Comparison of ENCODE assay signal across 9 cellular contexts in genomic region chr18:2978626-2979025, GRCh38. TPM values are rescaled to one million over a fixed set of nuclear protein-coding genes. Genes with fewer than 3 reads are reported as not detected.
DNase-seq lines count a peak whose midpoint lies in the region; ATAC-seq lines count a peak whose summit lies in the region.
"Had no signal": no experiment of that assay in that cellular context is flagged by ENCODE, and none has a peak within 500 bp of the region (broad histone marks: within the 10 kb centered on the region; RNA-seq: fewer than 3 reads in every experiment).

No MANE protein-coding gene starts in this region.

- H3K9ac ChIP-seq in mesenchymal stem cell (ENCODE audit: low read length) = peak overlapping the region; percentile 88

- peaks cover 24% of the 10 kb centered on the region for H3K4me1 ChIP-seq in mesenchymal stem cell (ENCODE audit: control insufficient read depth, insufficient read depth, low read depth, low read length)

- H2BK12ac ChIP-seq in mesenchymal stem cell (ENCODE audit: low read length in 2 of 2) = peak overlapping the region; percentile 84 to 91

- no peak overlapping the region for H2AFZ ChIP-seq in mesenchymal stem cell (ENCODE audit: low read depth, low read length)

- peak overlapping the region; percentile 70 for H4K8ac ChIP-seq in mesenchymal stem cell (ENCODE audit: low read length)

- peaks cover 9% of the 10 kb centered on the region for H3K79me1 ChIP-seq in mesenchymal stem cell (replicated peaks; ENCODE audit: low read length, poor library complexity, severe bottlenecking)

- H3K4me3 ChIP-seq in mesenchymal stem cell (ENCODE audit: insufficient read depth in 1 of 2, low read depth in 1 of 2, low read length in 2 of 2) = peak overlapping the region in 1 of 2 experiments; percentile 76

- ATAC-seq in HG03280 (IDR thresholded peaks at IDR 0.05; ENCODE audit: unreplicated experiment) (peak; percentile 26), GM19023 (IDR thresholded peaks at IDR 0.05; ENCODE audit: unreplicated experiment) (no peak), GM19397 (IDR thresholded peaks at IDR 0.05; ENCODE audit: unreplicated experiment) (no peak)

- peak overlapping the region; percentile 22 for H2BK5ac ChIP-seq in mesenchymal stem cell (ENCODE audit: low read depth, low read length, poor library complexity, severe bottlenecking)

- H2BK120ac ChIP-seq in mesenchymal stem cell (ENCODE audit: low read depth, low read length) = peak overlapping the region; percentile 29

- no peak overlapping the region for H2BK15ac ChIP-seq in mesenchymal stem cell (ENCODE audit: low read depth, poor library complexity, severe bottlenecking)

- peak overlapping the region; percentile 64 to 92 for H3K18ac ChIP-seq in mesenchymal stem cell (ENCODE audit: low read depth in 1 of 2, low read length in 2 of 2)

- H2AK5ac ChIP-seq in mesenchymal stem cell (ENCODE audit: low read length, severe bottlenecking) = peak overlapping the region; percentile 67

- no peak overlapping the region for H4K91ac ChIP-seq in mesenchymal stem cell (ENCODE audit: low read length)

- H3K4ac ChIP-seq in mesenchymal stem cell (ENCODE audit: low read depth in 1 of 2, low read length in 2 of 2) = peak overlapping the region; percentile 29 to 64

- H3K27ac ChIP-seq in mesenchymal stem cell (ENCODE audit: low read length, poor library complexity, severe bottlenecking) = peak overlapping the region; percentile 87

- WGBS in mesenchymal stem cell = 0% methylated on average over 3 of the region's 3 CpGs

- DNase-seq in EL (peak; percentile 89), amniotic stem cell (lab: John Stamatoyannopoulos, UW) (peak; percentile 64), mesenchymal stem cell (peak; percentile 88), AML-193 (lab: John Stamatoyannopoulos, UW) (no peak), NCI-H2227 treated with DMSO at 0.1 percent for 48 hours (lab: John Stamatoyannopoulos, UW) (no peak)
- DNase-seq: left cardiac atrium had no signal

- no peak overlapping the region for H3K23ac ChIP-seq in mesenchymal stem cell (ENCODE audit: low read length in 2 of 2)

- no peaks in the 10 kb centered on the region for H3K9me3 ChIP-seq in mesenchymal stem cell (ENCODE audit: control insufficient read depth, low read length)

- H3K4me2 ChIP-seq in mesenchymal stem cell (ENCODE audit: low read length, poor library complexity, severe bottlenecking) = no peak overlapping the region

- H3K27me3 ChIP-seq in mesenchymal stem cell (ENCODE audit: control insufficient read depth in 1 of 2, insufficient read depth in 1 of 2, low read length in 2 of 2) = no peaks in the 10 kb centered on the region

- H3K36me3 ChIP-seq in mesenchymal stem cell (ENCODE audit: control insufficient read depth in 1 of 2, insufficient read depth in 2 of 2, low read depth in 1 of 2, low read length in 2 of 2) = no peaks in the 10 kb centered on the region

- peak overlapping the region in 1 of 2 experiments; percentile 44 for H3K14ac ChIP-seq in mesenchymal stem cell (ENCODE audit: low read length in 2 of 2)

RNA-seq across cellular contexts. Expression of gene LPIN2, which starts 34.3 kb away (rescaled TPM):
- 28.4 TPM for polyA plus RNA-seq in mesenchymal stem cell (2013, experiment 1 of 2)
- polyA plus RNA-seq in mesenchymal stem cell (2013, experiment 2 of 2) = 28.0 TPM

Comparison
In these comparisons a context has a peak if more than half of its experiments do, and no peak if none do; other contexts are left out.
1. DNase-seq: peak in EL (single experiment), amniotic stem cell (single experiment) and mesenchymal stem cell (single experiment); none in AML-193 (0 of 2) and NCI-H2227 treated with DMSO at 0.1 percent for 48 hours (single experiment).